32 cellular contexts compared by ENCODE assay signal in the genomic region with DNA sequence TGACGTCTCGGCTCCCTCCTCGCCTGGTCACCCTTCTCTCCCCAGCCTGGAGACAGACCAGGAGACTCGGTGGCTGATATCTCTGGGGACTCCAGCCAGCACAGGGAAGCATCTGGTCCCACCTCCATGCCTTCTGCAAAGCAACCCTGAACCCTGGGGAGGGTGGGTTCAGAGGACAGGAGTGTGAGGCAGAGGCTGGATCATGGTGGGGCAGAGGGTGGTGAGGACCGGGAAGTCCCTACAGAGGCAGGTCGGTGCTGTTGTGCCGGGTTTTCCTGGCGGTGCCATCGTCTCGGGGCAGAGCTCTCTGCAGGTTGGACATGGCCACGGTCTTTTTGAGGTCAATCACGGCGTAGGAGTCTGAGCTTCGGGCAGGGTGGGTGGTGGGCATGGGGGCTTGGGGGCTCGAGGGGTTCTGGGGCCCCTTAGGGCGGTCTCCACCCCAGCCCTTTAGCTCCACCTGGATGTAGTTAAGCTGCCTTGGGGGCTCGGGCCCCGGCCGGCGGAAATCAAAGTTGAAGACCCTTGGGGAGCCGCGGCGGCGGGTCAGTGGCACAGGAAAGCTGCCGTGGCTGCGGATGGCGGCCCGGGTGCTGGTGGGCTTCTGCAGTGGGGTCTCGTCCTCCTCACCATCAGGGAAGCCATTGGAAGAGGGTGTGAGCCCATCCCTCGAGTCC. TPM values are rescaled to one million over a fixed set of nuclear protein-coding genes. Genes with fewer than 3 reads are reported as not detected.
"Had no signal": no experiment of that assay in that cellular context is flagged by ENCODE, and none has a peak within 500 bp of the region (broad histone marks: within the 10 kb centered on the region; RNA-seq: fewer than 3 reads in every experiment).

No MANE protein-coding gene starts in this region.

- H3K27me3 ChIP-seq: ascending aorta, cardiac muscle cell had no signal

- H3K4me1 ChIP-seq: ascending aorta had no signal

- H3K9ac ChIP-seq: KMS-11 had no signal

- H3K27ac ChIP-seq: ascending aorta, cardiac muscle cell, KMS-11 had no signal

- H3K4me3 ChIP-seq: ascending aorta, cardiac muscle cell had no signal

- DNase-seq: activated B cell treated with CpG ODN at 0.5 μM for 24 hours; activated CD4-positive, alpha-beta T cell treated with anti-CD3 and anti-CD28 coated beads for 48 hours; activated CD4-positive, alpha-beta T cell treated with anti-CD3 and anti-CD28 coated beads, Interleukin-2, amount 50 U/mL, for 4 hours; activated CD4-positive, CD25-positive, alpha-beta regulatory T cell treated with anti-CD3 and anti-CD28 coated beads, Interleukin-2, amount 50 U/mL, for 72 hours; activated CD8-positive, alpha-beta T cell treated with anti-CD3 and anti-CD28 coated beads for 36 hours; activated gamma-delta T cell; activated naive CD4-positive, alpha-beta T cell treated with Interleukin-2 at 50 U/mL for 16 hours; activated naive CD8-positive, alpha-beta T cell treated with anti-CD3 and anti-CD28 coated beads, Interleukin-2, amount 10 ng/mL, durations not matched to agents 7 days and 5 days; activated T-cell treated with anti-CD3 and anti-CD28 coated beads, Interleukin-2, amount 50 U/mL, for 1 hour; activated T-cell treated with anti-CD3 and anti-CD28 coated beads, Interleukin-2, amount 50 U/mL, for 72 hours; amygdala; MM.1S; MV-4-11; NCI-H1092; NCI-H1436 treated with DMSO at 0.1 percent for 48 hours; NCI-H1694 treated with DMSO at 0.1 percent for 48 hours; NCI-H2029; NCI-H345; NCI-H524 treated with DMSO at 0.1 percent for 48 hours; SW 1271; T-helper 1 cell; T-helper 2 cell; T-helper 9 cell had no signal

- H3K4me2 ChIP-seq: KMS-11 had no signal

- ATAC-seq: activated CD8-positive, alpha-beta T cell treated with anti-CD3 and anti-CD28 coated beads for 36 hours; activated T-cell treated with anti-CD3 and anti-CD28 coated beads, Interleukin-2, amount 50 U/mL, for 72 hours; activated T-helper 17 cell treated with anti-CD3 and anti-CD28 coated beads, Interleukin-2, amount 50 U/mL, for 72 hours; Panc1 had no signal

- H3K9me3 ChIP-seq: ascending aorta had no signal

RNA-seq across cellular contexts. Expression of a gene that starts 10.1 kb away (rescaled TPM):
- total RNA-seq: activated CD8-positive, alpha-beta memory T cell treated with anti-CD3 and anti-CD28 coated beads for 36 hours; activated CD8-positive, alpha-beta T cell treated with anti-CD3 and anti-CD28 coated beads for 36 hours; activated naive CD8-positive, alpha-beta T cell treated with anti-CD3 and anti-CD28 coated beads, Interleukin-2, amount 10 ng/mL, durations not matched to agents 7 days and 5 days; activated T-helper 17 cell treated with anti-CD3 and anti-CD28 coated beads, Interleukin-2, amount 50 U/mL, for 72 hours had no signal

RNA-seq across cellular contexts. Expression of a gene that starts 23.3 kb away (rescaled TPM):
- total RNA-seq: activated B cell treated with CpG ODN at 0.5 μM for 24 hours; activated CD8-positive, alpha-beta memory T cell treated with anti-CD3 and anti-CD28 coated beads for 36 hours; activated CD8-positive, alpha-beta T cell treated with anti-CD3 and anti-CD28 coated beads for 36 hours; activated naive CD8-positive, alpha-beta T cell treated with anti-CD3 and anti-CD28 coated beads, Interleukin-2, amount 10 ng/mL, durations not matched to agents 7 days and 5 days; activated T-cell treated with anti-CD3 and anti-CD28 coated beads, Interleukin-2, amount 50 U/mL, for 72 hours; activated T-helper 17 cell treated with anti-CD3 and anti-CD28 coated beads, Interleukin-2, amount 50 U/mL, for 72 hours; cardiac muscle cell; LHCN-M2; NCI-H460; RPMI7951 had no signal
